In the genomic region with DNA sequence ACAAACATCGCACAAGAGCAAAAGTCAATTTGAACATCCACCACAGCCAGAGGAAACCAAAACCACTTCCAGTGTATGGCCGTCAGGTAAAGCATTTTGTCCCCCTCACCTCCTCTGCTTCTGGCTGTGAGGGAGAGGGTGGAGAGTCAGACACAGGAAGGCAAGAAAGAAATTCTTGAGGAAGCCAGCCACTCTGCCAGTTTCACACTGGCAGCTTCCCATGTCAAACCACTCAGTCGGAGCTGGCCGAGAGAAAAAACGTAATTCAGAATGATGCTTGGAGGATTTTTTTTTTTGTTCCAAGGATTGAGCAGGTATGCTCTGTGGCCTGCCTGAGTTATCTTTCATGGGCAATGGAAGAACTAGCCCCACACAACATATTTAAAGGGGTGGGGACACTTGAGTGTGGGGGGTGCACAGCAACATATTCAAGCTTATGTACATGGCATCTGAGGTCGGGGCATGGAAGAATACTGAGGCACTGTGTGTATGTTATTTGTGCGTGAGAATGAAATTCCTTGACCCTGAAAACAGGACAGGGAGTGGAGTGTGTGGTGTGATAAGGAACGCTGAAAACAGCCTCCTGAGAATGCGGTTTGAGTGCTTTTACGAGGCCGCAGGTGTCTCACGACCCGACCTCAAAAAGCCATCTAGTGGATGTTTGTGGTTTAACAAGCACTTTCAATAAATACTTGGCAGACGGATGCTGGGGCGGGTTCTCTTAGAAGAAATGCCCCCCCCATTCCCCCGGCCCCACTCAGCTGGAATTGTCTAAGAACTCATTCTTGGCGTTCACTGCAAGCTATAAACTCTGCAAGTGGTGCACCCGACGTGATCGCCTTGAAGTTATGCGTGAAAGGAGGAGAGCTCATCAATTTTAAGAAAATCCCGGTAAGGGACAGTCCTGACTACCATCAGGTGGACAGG, we compare ENCODE assay signal across 1 cellular context.
A peak's percentile ranks its signal among the peaks of the same experiment; 100 is the strongest.
TF ChIP-seq lines count a peak whose summit lies in the region.

No MANE protein-coding gene starts in this region.

TF ChIP-seq in HepG2, 621 proteins besides CTCF, POLR2A, EP300 and RAD21 (continued from another document and continues in another):
- TF ChIP-seq NR1H2 (CRISPR knock-in tag; IDR thresholded peaks at IDR 0.05; ENCODE audit: borderline replicate concordance, low read depth) (no peak), SPEN (CRISPR knock-in tag; IDR thresholded peaks at IDR 0.05; ENCODE audit: low read depth) (no peak), ZNF883 (CRISPR knock-in tag; IDR thresholded peaks at IDR 0.05; ENCODE audit: not compliant biosample characterization) (no peak), CC2D1A (CRISPR knock-in tag; IDR thresholded peaks at IDR 0.05) (no peak), ZNF781 (CRISPR knock-in tag; IDR thresholded peaks at IDR 0.05; ENCODE audit: borderline replicate concordance, not compliant biosample characterization) (no peak), MXI1 (IDR thresholded peaks at IDR 0.05; ENCODE audit: borderline replicate concordance, low read depth, low read length) (no peak), ZNF709 (CRISPR knock-in tag; IDR thresholded peaks at IDR 0.05) (no peak), ZNF44 (CRISPR knock-in tag; IDR thresholded peaks at IDR 0.05) (no peak), KLF16 (CRISPR knock-in tag; IDR thresholded peaks at IDR 0.05) (0 out of 4 replicates have a peak, but pooled peaks of 1 of the 2 experiments have one; percentile 21), ZNF282 (IDR thresholded peaks at IDR 0.05; ENCODE audit: partially characterized antibody) (no peak), NFIB (CRISPR knock-in tag; IDR thresholded peaks at IDR 0.05; ENCODE audit: borderline replicate concordance) (no peak), ZZZ3 (CRISPR knock-in tag; IDR thresholded peaks at IDR 0.05; ENCODE audit: borderline replicate concordance) (no peak), KDM2A (CRISPR knock-in tag; IDR thresholded peaks at IDR 0.05; ENCODE audit: borderline replicate concordance, low read depth) (peak; percentile 36; the same call in 1 of the 2 replicates), ZNF7 (CRISPR knock-in tag; IDR thresholded peaks at IDR 0.05) (no peak), TEAD2 (CRISPR knock-in tag; IDR thresholded peaks at IDR 0.05) (no peak), KLF11 (CRISPR knock-in tag; IDR thresholded peaks at IDR 0.05) (no peak), TEAD3 (CRISPR knock-in tag; optimal IDR thresholded peaks at IDR 0.05; ENCODE audit: borderline replicate concordance) (peak; percentile 38), MED13 (CRISPR knock-in tag; IDR thresholded peaks at IDR 0.05) (no peak), REXO4 (CRISPR knock-in tag; IDR thresholded peaks at IDR 0.05; ENCODE audit: borderline replicate concordance) (no peak), ZNF552 (CRISPR knock-in tag; IDR thresholded peaks at IDR 0.05; ENCODE audit: borderline replicate concordance) (no peak), EZH2 (conservative IDR thresholded peaks at IDR 0.05; ENCODE audit: low read depth, low read length) (0 out of 2 replicates have a peak, but pooled peaks have one; percentile 52), RBAK (CRISPR knock-in tag; IDR thresholded peaks at IDR 0.05) (no peak), IRX3 (CRISPR knock-in tag; IDR thresholded peaks at IDR 0.05; ENCODE audit: borderline replicate concordance, low read depth) (no peak), MYNN (CRISPR knock-in tag; IDR thresholded peaks at IDR 0.05; ENCODE audit: low read depth) (no peak), CCAR2 (optimal IDR thresholded peaks at IDR 0.05; ENCODE audit: low read depth, low read length) (no peak), SMC3 (IDR thresholded peaks at IDR 0.05; ENCODE audit: low read length) (peak; percentile 75), HNRNPK (IDR thresholded peaks at IDR 0.05; ENCODE audit: low read depth, low read length, poor library complexity, severe bottlenecking) (no peak), ZNF496 (CRISPR knock-in tag; IDR thresholded peaks at IDR 0.05; ENCODE audit: insufficient replicate concordance) (no peak), ZNF850 (CRISPR knock-in tag; conservative IDR thresholded peaks at IDR 0.05) (no peak), MEIS1 (CRISPR knock-in tag; IDR thresholded peaks at IDR 0.05; ENCODE audit: borderline replicate concordance) (no peak), IRF2 (CRISPR knock-in tag; IDR thresholded peaks at IDR 0.05) (peak; percentile 38; the same call in 1 of the 2 replicates), ZNF550 (CRISPR knock-in tag; IDR thresholded peaks at IDR 0.05; ENCODE audit: borderline replicate concordance) (no peak), ZNF598 (CRISPR knock-in tag; IDR thresholded peaks at IDR 0.05; ENCODE audit: borderline replicate concordance) (no peak), ZNF234 (CRISPR knock-in tag; conservative IDR thresholded peaks at IDR 0.05) (no peak), ZNF510 (CRISPR knock-in tag; IDR thresholded peaks at IDR 0.05; ENCODE audit: low read depth) (no peak), SRY (CRISPR knock-in tag; IDR thresholded peaks at IDR 0.05) (no peak), HNRNPH1 (optimal IDR thresholded peaks at IDR 0.05; ENCODE audit: low read depth, low read length) (no peak), HDAC1 (CRISPR knock-in tag; IDR thresholded peaks at IDR 0.05) (0 out of 2 replicates have a peak, but pooled peaks have one; percentile 27), ZSCAN31 (CRISPR knock-in tag; IDR thresholded peaks at IDR 0.05; ENCODE audit: low read depth) (no peak), STAT5B (CRISPR knock-in tag; IDR thresholded peaks at IDR 0.05) (no peak), ZNF124 (CRISPR knock-in tag; IDR thresholded peaks at IDR 0.05) (0 out of 2 replicates have a peak, but pooled peaks have one; percentile 45), ISX (CRISPR knock-in tag; conservative IDR thresholded peaks at IDR 0.05) (no peak), KLF6 (CRISPR knock-in tag; IDR thresholded peaks at IDR 0.05) (no peak)
- TF ChIP-seq, protein P1, sequence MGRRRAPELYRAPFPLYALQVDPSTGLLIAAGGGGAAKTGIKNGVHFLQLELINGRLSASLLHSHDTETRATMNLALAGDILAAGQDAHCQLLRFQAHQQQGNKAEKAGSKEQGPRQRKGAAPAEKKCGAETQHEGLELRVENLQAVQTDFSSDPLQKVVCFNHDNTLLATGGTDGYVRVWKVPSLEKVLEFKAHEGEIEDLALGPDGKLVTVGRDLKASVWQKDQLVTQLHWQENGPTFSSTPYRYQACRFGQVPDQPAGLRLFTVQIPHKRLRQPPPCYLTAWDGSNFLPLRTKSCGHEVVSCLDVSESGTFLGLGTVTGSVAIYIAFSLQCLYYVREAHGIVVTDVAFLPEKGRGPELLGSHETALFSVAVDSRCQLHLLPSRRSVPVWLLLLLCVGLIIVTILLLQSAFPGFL (CRISPR knock-in tag; IDR thresholded peaks at IDR 0.05): no peak
- TF ChIP-seq, protein P2, sequence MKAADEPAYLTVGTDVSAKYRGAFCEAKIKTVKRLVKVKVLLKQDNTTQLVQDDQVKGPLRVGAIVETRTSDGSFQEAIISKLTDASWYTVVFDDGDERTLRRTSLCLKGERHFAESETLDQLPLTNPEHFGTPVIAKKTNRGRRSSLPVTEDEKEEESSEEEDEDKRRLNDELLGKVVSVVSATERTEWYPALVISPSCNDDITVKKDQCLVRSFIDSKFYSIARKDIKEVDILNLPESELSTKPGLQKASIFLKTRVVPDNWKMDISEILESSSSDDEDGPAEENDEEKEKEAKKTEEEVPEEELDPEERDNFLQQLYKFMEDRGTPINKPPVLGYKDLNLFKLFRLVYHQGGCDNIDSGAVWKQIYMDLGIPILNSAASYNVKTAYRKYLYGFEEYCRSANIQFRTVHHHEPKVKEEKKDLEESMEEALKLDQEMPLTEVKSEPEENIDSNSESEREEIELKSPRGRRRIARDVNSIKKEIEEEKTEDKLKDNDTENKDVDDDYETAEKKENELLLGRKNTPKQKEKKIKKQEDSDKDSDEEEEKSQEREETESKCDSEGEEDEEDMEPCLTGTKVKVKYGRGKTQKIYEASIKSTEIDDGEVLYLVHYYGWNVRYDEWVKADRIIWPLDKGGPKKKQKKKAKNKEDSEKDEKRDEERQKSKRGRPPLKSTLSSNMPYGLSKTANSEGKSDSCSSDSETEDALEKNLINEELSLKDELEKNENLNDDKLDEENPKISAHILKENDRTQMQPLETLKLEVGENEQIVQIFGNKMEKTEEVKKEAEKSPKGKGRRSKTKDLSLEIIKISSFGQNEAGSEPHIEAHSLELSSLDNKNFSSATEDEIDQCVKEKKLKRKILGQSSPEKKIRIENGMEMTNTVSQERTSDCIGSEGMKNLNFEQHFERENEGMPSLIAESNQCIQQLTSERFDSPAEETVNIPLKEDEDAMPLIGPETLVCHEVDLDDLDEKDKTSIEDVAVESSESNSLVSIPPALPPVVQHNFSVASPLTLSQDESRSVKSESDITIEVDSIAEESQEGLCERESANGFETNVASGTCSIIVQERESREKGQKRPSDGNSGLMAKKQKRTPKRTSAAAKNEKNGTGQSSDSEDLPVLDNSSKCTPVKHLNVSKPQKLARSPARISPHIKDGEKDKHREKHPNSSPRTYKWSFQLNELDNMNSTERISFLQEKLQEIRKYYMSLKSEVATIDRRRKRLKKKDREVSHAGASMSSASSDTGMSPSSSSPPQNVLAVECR (CRISPR knock-in tag; IDR thresholded peaks at IDR 0.05; ENCODE audit: borderline replicate concordance): no peak
- TF ChIP-seq, protein P3, sequence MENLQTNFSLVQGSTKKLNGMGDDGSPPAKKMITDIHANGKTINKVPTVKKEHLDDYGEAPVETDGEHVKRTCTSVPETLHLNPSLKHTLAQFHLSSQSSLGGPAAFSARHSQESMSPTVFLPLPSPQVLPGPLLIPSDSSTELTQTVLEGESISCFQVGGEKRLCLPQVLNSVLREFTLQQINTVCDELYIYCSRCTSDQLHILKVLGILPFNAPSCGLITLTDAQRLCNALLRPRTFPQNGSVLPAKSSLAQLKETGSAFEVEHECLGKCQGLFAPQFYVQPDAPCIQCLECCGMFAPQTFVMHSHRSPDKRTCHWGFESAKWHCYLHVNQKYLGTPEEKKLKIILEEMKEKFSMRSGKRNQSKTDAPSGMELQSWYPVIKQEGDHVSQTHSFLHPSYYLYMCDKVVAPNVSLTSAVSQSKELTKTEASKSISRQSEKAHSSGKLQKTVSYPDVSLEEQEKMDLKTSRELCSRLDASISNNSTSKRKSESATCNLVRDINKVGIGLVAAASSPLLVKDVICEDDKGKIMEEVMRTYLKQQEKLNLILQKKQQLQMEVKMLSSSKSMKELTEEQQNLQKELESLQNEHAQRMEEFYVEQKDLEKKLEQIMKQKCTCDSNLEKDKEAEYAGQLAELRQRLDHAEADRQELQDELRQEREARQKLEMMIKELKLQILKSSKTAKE (CRISPR knock-in tag; IDR thresholded peaks at IDR 0.05; ENCODE audit: borderline replicate concordance): no peak
- TF ChIP-seq, protein P4, sequence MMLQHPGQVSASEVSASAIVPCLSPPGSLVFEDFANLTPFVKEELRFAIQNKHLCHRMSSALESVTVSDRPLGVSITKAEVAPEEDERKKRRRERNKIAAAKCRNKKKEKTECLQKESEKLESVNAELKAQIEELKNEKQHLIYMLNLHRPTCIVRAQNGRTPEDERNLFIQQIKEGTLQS (CRISPR knock-in tag; IDR thresholded peaks at IDR 0.05): no peak
- TF ChIP-seq, protein P5, sequence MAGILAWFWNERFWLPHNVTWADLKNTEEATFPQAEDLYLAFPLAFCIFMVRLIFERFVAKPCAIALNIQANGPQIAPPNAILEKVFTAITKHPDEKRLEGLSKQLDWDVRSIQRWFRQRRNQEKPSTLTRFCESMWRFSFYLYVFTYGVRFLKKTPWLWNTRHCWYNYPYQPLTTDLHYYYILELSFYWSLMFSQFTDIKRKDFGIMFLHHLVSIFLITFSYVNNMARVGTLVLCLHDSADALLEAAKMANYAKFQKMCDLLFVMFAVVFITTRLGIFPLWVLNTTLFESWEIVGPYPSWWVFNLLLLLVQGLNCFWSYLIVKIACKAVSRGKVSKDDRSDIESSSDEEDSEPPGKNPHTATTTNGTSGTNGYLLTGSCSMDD (CRISPR knock-in tag; IDR thresholded peaks at IDR 0.05): no peak
- TF ChIP-seq, protein P6, sequence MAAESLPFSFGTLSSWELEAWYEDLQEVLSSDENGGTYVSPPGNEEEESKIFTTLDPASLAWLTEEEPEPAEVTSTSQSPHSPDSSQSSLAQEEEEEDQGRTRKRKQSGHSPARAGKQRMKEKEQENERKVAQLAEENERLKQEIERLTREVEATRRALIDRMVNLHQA (CRISPR knock-in tag; IDR thresholded peaks at IDR 0.05): no peak
- TF ChIP-seq, protein P7, sequence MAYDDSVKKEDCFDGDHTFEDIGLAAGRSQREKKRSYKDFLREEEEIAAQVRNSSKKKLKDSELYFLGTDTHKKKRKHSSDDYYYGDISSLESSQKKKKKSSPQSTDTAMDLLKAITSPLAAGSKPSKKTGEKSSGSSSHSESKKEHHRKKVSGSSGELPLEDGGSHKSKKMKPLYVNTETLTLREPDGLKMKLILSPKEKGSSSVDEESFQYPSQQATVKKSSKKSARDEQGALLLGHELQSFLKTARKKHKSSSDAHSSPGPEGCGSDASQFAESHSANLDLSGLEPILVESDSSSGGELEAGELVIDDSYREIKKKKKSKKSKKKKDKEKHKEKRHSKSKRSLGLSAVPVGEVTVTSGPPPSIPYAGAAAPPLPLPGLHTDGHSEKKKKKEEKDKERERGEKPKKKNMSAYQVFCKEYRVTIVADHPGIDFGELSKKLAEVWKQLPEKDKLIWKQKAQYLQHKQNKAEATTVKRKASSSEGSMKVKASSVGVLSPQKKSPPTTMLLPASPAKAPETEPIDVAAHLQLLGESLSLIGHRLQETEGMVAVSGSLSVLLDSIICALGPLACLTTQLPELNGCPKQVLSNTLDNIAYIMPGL (CRISPR knock-in tag; IDR thresholded peaks at IDR 0.05; ENCODE audit: borderline replicate concordance in 1 of 2, low read depth in 1 of 2): peak in 1 of 2 experiments; percentile 74; a peak in 1 of 4 replicates
- TF ChIP-seq, protein P8, sequence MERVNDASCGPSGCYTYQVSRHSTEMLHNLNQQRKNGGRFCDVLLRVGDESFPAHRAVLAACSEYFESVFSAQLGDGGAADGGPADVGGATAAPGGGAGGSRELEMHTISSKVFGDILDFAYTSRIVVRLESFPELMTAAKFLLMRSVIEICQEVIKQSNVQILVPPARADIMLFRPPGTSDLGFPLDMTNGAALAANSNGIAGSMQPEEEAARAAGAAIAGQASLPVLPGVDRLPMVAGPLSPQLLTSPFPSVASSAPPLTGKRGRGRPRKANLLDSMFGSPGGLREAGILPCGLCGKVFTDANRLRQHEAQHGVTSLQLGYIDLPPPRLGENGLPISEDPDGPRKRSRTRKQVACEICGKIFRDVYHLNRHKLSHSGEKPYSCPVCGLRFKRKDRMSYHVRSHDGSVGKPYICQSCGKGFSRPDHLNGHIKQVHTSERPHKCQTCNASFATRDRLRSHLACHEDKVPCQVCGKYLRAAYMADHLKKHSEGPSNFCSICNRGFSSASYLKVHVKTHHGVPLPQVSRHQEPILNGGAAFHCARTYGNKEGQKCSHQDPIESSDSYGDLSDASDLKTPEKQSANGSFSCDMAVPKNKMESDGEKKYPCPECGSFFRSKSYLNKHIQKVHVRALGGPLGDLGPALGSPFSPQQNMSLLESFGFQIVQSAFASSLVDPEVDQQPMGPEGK (CRISPR knock-in tag; IDR thresholded peaks at IDR 0.05): peak; percentile 64
- TF ChIP-seq, protein P9, sequence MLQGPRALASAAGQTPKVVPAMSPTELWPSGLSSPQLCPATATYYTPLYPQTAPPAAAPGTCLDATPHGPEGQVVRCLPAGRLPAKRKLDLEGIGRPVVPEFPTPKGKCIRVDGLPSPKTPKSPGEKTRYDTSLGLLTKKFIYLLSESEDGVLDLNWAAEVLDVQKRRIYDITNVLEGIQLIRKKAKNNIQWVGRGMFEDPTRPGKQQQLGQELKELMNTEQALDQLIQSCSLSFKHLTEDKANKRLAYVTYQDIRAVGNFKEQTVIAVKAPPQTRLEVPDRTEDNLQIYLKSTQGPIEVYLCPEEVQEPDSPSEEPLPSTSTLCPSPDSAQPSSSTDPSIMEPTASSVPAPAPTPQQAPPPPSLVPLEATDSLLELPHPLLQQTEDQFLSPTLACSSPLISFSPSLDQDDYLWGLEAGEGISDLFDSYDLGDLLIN (CRISPR knock-in tag; IDR thresholded peaks at IDR 0.05; ENCODE audit: borderline replicate concordance): no peak
